In the genomic region with DNA sequence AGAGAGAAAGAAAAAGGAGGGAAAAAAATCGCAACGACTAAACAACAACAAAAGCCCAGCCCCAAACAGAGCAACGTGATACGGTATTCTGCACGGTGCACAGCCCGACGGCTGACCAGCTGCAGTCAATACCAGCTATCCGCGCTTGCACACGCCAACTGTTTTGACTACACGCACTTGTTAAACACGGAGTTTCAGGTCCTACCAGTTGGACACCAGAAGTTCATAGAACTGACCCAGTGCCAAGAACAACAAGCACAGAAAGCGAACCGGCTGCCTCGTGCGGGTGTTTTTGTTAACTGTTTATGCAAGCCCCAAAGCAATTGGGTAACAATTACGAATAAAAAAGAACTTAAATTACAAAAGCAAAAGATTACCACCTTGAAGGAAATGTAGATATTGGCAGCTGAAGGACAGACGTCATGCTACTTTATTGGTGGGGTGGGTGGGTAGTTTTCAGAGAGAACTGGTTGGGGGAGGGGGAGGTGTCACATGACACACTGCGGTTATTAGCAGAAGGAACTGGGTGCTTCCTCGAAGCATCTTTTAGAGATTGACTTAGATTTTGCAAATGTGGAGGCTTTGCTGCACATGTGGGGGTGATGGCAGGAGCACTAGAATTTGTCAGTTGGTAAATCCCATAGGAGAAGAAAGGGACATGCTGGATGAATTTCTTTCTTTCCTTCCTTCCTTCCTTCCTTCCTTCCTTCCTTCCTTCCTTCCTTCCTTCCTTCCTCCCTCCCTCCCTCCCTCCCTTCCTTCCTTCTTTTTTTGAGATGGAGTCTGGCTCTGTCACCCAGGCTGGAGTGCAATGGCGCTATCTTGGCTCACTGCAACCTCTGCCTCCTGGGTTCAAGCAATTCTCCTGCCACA, we compare ENCODE assay signal across 8 cellular contexts.
A peak's percentile ranks its signal among the peaks of the same experiment; 100 is the strongest.
DNase-seq lines count a peak whose midpoint lies in the region; ATAC-seq and TF ChIP-seq lines count a peak whose summit lies in the region.

No MANE protein-coding gene starts in this region.

- H3K36me3 ChIP-seq in CD8-positive, alpha-beta T cell (ENCODE audit: insufficient read depth, low read length): no peaks in the 10 kb centered on the region
- H3K36me3 ChIP-seq in esophagus (ENCODE audit: control insufficient read depth in 2 of 2, insufficient read depth in 2 of 2, low read length in 1 of 2): no peaks in the 10 kb centered on the region

- H3K27ac ChIP-seq in CD8-positive, alpha-beta T cell (ENCODE audit: low read depth, low read length): peak overlapping the region; percentile 96
- H3K27ac ChIP-seq in esophagus (ENCODE audit: low read depth in 2 of 2, low read length in 1 of 2): peak overlapping the region; percentile 52 to 81

- no peaks in the 10 kb centered on the region for H3K27me3 Mint-ChIP-seq in CD8-positive, alpha-beta T cell (ENCODE audit: low read depth)
- peaks cover 0 to 2% of the 10 kb centered on the region in 2 donors for H3K27me3 Mint-ChIP-seq in natural killer cell (ENCODE audit: low read depth in 2 of 2)
- H3K27me3 Mint-ChIP-seq in type B pancreatic cell: peaks cover 5% of the 10 kb centered on the region

- TF ChIP-seq CTCF in CD8-positive, alpha-beta T cell (IDR thresholded peaks at IDR 0.05): no peak
- TF ChIP-seq CTCF in natural killer cell (IDR thresholded peaks at IDR 0.05): no peak
- no peak for TF ChIP-seq CTCF in type B pancreatic cell (conservative IDR thresholded peaks at IDR 0.05)

- peak overlapping the region; percentile 93 for H3K4me3 Mint-ChIP-seq in CD8-positive, alpha-beta T cell
- H3K4me3 Mint-ChIP-seq in natural killer cell: peak overlapping the region; percentile 100
- H3K4me3 Mint-ChIP-seq in type B pancreatic cell: peak overlapping the region; percentile 84

- peak; percentile 75 for ATAC-seq in CD8-positive, alpha-beta T cell
- ATAC-seq in GM21619 (IDR thresholded peaks at IDR 0.05; ENCODE audit: unreplicated experiment) (peak; percentile 44), natural killer cell (peak; percentile 81 to 87 (median 84)), HG03457 (IDR thresholded peaks at IDR 0.05; ENCODE audit: unreplicated experiment) (no peak)

- H3K4me1 ChIP-seq in CD8-positive, alpha-beta T cell (ENCODE audit: insufficient read depth, low read length): peaks cover 34% of the 10 kb centered on the region
- H3K4me1 ChIP-seq in esophagus (ENCODE audit: control insufficient read depth in 2 of 2, insufficient read depth in 2 of 2, low read length in 1 of 2): no peaks in the 10 kb centered on the region

- no peaks in the 10 kb centered on the region for H3K27me3 ChIP-seq in CD8-positive, alpha-beta T cell (ENCODE audit: insufficient read depth, low read length)
- H3K27me3 ChIP-seq in esophagus (ENCODE audit: control insufficient read depth in 1 of 2, insufficient read depth in 2 of 2, low read length in 2 of 2): no peaks in the 10 kb centered on the region

- POLR2A ChIA-PET in CD8-positive, alpha-beta T cell (lab: Charles Lee): interaction anchor here (0.6 to 1.8 kb wide), 13 partner anchors 11 to 593 kb away, joined by 3 to 11 read pairs (median 4); a partner anchor contains a TSS

- peak; percentile 45 to 90 (median 65) for DNase-seq in CD8-positive, alpha-beta T cell
- DNase-seq in NCI-H526 (lab: John Stamatoyannopoulos, UW) (peak; percentile 81 to 92), natural killer cell (peak; percentile 57), type B pancreatic cell (ENCODE audit: extremely low spot score, unreplicated experiment) (no peak)
- peak; percentile 64 for DNase-seq in activated CD8-positive, alpha-beta memory T cell treated with anti-CD3 and anti-CD28 coated beads, Interleukin-2, amount 50 U/mL, for 48 hours

- H3K4me3 ChIP-seq in CD8-positive, alpha-beta T cell (ENCODE audit: low read depth, low read length): peak overlapping the region; percentile 72
- H3K4me3 ChIP-seq in esophagus (ENCODE audit: low read depth in 1 of 2, low read length in 2 of 2): peak overlapping the region; percentile 15 to 50

- intact Hi-C loops in CD8-positive, alpha-beta T cell (cut with DNase I, micrococcal nuclease): loop anchor here (1.0 to 5.0 kb wide), 6 partner anchors 15 to 420 kb away; a partner anchor contains a TSS
- intact Hi-C loops in natural killer cell (cut with micrococcal nuclease): loop anchor here (2.0 to 5.0 kb wide), 2 partner anchors 15 to 115 kb away; no protein-coding TSS in a partner anchor

- CTCF ChIA-PET in CD8-positive, alpha-beta T cell (lab: Charles Lee): interaction anchor here (0.9 to 4.2 kb wide), 6 partner anchors 15 to 350 kb away, joined by 3 to 17 read pairs (median 4); no protein-coding TSS in a partner anchor

- peaks cover 65% of the 10 kb centered on the region for H3K4me1 Mint-ChIP-seq in CD8-positive, alpha-beta T cell (ENCODE audit: low read depth)
- peaks cover 27 to 33% of the 10 kb centered on the region in 2 donors for H3K4me1 Mint-ChIP-seq in natural killer cell
- peaks cover 18% of the 10 kb centered on the region for H3K4me1 Mint-ChIP-seq in type B pancreatic cell (ENCODE audit: unreplicated experiment)

- peaks cover 17% of the 10 kb centered on the region for H3K36me3 Mint-ChIP-seq in CD8-positive, alpha-beta T cell
- H3K36me3 Mint-ChIP-seq in natural killer cell (no peaks in the 10 kb centered on the region), type B pancreatic cell (peaks cover 18% of the 10 kb centered on the region)

- WGBS in esophagus, 2 donors: 5% methylated on average over 21 of the region's 21 CpGs

- peak overlapping the region; percentile 98 for H3K27ac Mint-ChIP-seq in CD8-positive, alpha-beta T cell
- peak overlapping the region; percentile 89 to 95 for H3K27ac Mint-ChIP-seq in natural killer cell
- peak overlapping the region; percentile 32 for H3K27ac Mint-ChIP-seq in type B pancreatic cell

- no peaks in the 10 kb centered on the region for H3K9me3 ChIP-seq in CD8-positive, alpha-beta T cell (ENCODE audit: low read length)
- H3K9me3 ChIP-seq in esophagus (ENCODE audit: control insufficient read depth in 2 of 2, insufficient read depth in 1 of 2, low read depth in 1 of 2, low read length in 1 of 2): no peaks in the 10 kb centered on the region

- H3K9me3 Mint-ChIP-seq in CD8-positive, alpha-beta T cell: peaks cover 9% of the 10 kb centered on the region
- H3K9me3 Mint-ChIP-seq in natural killer cell (no peaks in the 10 kb centered on the region), type B pancreatic cell (no peaks in the 10 kb centered on the region)

Comparison
In these comparisons a context has a peak if more than half of its experiments do, and no peak if none do; other contexts are left out.
1. H3K27ac Mint-ChIP-seq: peak in every context shown above with its lines; median percentile 98 in CD8-positive, alpha-beta T cell; 92 in natural killer cell; 32 in type B pancreatic cell.